In the genomic region with DNA sequence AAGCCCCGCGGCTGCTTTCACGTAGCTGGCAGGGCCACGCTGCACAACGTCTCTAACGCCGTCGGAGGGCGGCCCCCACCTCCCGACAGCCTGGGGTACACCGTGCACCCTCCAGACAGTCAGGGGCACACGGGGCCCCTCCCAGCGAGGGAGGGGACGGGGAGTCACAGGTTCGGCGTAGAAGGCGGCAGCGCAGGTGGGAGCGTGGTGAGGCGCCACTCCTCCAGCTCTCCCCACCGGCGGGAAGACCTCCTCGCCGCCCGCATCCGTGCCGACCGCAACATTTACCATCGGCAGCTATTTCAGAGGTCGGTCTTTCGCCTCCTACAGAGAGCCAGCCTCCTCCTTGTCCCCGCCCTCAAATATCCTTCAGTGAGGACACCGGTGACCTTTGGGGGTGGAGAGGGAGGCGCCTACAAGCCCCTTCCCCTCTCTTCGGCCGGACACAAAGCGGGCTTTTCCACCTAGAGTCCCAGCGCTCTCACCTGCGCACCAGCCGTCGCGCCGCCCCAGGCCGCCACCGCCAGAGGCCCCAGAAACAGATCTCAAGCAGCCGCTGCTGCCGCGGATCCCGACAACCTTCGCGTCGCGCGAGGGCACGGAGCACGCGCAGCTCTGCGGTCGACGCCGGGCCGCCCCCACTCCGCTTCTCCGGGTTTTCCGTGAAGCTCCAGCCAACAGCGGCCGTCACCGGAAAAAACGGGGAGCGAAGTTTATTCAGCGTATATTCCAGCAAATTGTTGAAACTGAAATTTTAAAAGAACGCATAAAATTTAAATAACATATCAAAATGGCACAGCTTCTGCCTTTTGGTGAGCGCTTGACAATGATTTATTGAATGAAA, we compare ENCODE assay signal across 1 cellular context.
TF ChIP-seq lines count a peak whose summit lies in the region.

A gene (minus strand): TSS at position 600 of the 844 bp plus-strand sequence. CDS start 20,708 bp downstream, outside the sequence.

TF ChIP-seq in GM12878, 131 proteins besides CTCF, POLR2A, EP300 and RAD21 (continued from another document and continues in another):
- TF ChIP-seq TCF7 (IDR thresholded peaks at IDR 0.05; ENCODE audit: borderline replicate concordance) (no peak), SMAD1 (IDR thresholded peaks at IDR 0.05; ENCODE audit: low read depth, partially characterized antibody) (no peak), SRF (IDR thresholded peaks at IDR 0.05; ENCODE audit: low read depth in 2 of 2, low read length in 2 of 2) (0 out of 4 replicates have a peak, but pooled peaks of 1 of the 2 experiments have one; percentile 37), EGR1 (IDR thresholded peaks at IDR 0.05; ENCODE audit: borderline replicate concordance in 1 of 2, low read depth in 2 of 2, low read length in 2 of 2) (peak in 1 of 2 experiments; percentile 70; a peak in 2 of 3 replicates), CBX5 (IDR thresholded peaks at IDR 0.05; ENCODE audit: low read depth) (0 out of 2 replicates have a peak, but pooled peaks have one; percentile 7), IKZF1 (conservative IDR thresholded peaks at IDR 0.05) (peak; percentile 91), SPI1 (IDR thresholded peaks at IDR 0.05; ENCODE audit: borderline replicate concordance, insufficient read depth, low read depth, low read length) (no peak), MEF2A (IDR thresholded peaks at IDR 0.05; ENCODE audit: insufficient read depth, low read depth, low read length) (0 out of 2 replicates have a peak, but pooled peaks have one; percentile 25), CBX3 (IDR thresholded peaks at IDR 0.05; ENCODE audit: borderline replicate concordance, low read depth) (no peak), NFIC (IDR thresholded peaks at IDR 0.05; ENCODE audit: low read depth, low read length) (0 out of 2 replicates have a peak, but pooled peaks have one; percentile 0), CHD1 (IDR thresholded peaks at IDR 0.05; ENCODE audit: low read depth, low read length) (no peak), ATF7 (IDR thresholded peaks at IDR 0.05; ENCODE audit: low read depth) (no peak), HDGF (IDR thresholded peaks at IDR 0.05) (no peak), EZH2 (IDR thresholded peaks at IDR 0.05; ENCODE audit: borderline replicate concordance, control insufficient read depth, low read depth, low read length) (no peak), IRF4 (IDR thresholded peaks at IDR 0.05; ENCODE audit: low read depth, low read length) (no peak), DPF2 (IDR thresholded peaks at IDR 0.05) (peak; percentile 50), MYB (IDR thresholded peaks at IDR 0.05; ENCODE audit: borderline replicate concordance, low read depth, low read length) (no peak), TCF12 (IDR thresholded peaks at IDR 0.05; ENCODE audit: low read depth, low read length) (0 out of 2 replicates have a peak, but pooled peaks have one; percentile 5), ETV6 (conservative IDR thresholded peaks at IDR 0.05 in 1 of 2, IDR thresholded peaks at IDR 0.05 in 1 of 2; ENCODE audit: borderline replicate concordance in 1 of 2, low read depth in 1 of 2) (no peak; a peak in 1 of 4 replicates), CHD2 (IDR thresholded peaks at IDR 0.05; ENCODE audit: borderline replicate concordance, low read depth, low read length) (peak; percentile 59), JUND (IDR thresholded peaks at IDR 0.05; ENCODE audit: low read depth, low read length) (no peak), SREBF1 (IDR thresholded peaks at IDR 0.05; ENCODE audit: low read length) (no peak), ZSCAN29 (IDR thresholded peaks at IDR 0.05) (0 out of 2 replicates have a peak, but pooled peaks have one; percentile 41), MTA2 (IDR thresholded peaks at IDR 0.05; ENCODE audit: low read depth) (no peak), ASH2L (IDR thresholded peaks at IDR 0.05; ENCODE audit: borderline replicate concordance, low read depth) (peak; percentile 79; the same call in 1 of the 2 replicates), RB1 (IDR thresholded peaks at IDR 0.05; ENCODE audit: borderline replicate concordance) (no peak; the same call in 1 of the 2 replicates), CREB1 (IDR thresholded peaks at IDR 0.05; ENCODE audit: low read depth) (peak; percentile 68), BHLHE40 (IDR thresholded peaks at IDR 0.05; ENCODE audit: borderline replicate concordance in 1 of 2, low read depth in 2 of 2, low read length in 1 of 2) (peak; percentile 56 to 86; a peak in 3 of 4 replicates), SMC3 (IDR thresholded peaks at IDR 0.05; ENCODE audit: borderline replicate concordance, low read length) (no peak), YY1 (IDR thresholded peaks at IDR 0.05; ENCODE audit: low read depth, low read length) (peak; percentile 72), RELA (IDR thresholded peaks at IDR 0.05; ENCODE audit: borderline replicate concordance, partially characterized antibody) (no peak), POU2F2 (IDR thresholded peaks at IDR 0.05; ENCODE audit: borderline replicate concordance, low read depth, low read length) (peak; percentile 34; the same call in 1 of the 3 replicates), MYC (IDR thresholded peaks at IDR 0.05; ENCODE audit: insufficient read depth, insufficient read length, insufficient replicate concordance, low read length, severe bottlenecking) (no peak), ZBED1 (IDR thresholded peaks at IDR 0.05; ENCODE audit: borderline replicate concordance) (no peak)
- TF ChIP-seq, protein P1, sequence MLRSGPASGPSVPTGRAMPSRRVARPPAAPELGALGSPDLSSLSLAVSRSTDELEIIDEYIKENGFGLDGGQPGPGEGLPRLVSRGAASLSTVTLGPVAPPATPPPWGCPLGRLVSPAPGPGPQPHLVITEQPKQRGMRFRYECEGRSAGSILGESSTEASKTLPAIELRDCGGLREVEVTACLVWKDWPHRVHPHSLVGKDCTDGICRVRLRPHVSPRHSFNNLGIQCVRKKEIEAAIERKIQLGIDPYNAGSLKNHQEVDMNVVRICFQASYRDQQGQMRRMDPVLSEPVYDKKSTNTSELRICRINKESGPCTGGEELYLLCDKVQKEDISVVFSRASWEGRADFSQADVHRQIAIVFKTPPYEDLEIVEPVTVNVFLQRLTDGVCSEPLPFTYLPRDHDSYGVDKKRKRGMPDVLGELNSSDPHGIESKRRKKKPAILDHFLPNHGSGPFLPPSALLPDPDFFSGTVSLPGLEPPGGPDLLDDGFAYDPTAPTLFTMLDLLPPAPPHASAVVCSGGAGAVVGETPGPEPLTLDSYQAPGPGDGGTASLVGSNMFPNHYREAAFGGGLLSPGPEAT (IDR thresholded peaks at IDR 0.05; ENCODE audit: low read depth): peak; percentile 94
- TF ChIP-seq, protein P2, sequence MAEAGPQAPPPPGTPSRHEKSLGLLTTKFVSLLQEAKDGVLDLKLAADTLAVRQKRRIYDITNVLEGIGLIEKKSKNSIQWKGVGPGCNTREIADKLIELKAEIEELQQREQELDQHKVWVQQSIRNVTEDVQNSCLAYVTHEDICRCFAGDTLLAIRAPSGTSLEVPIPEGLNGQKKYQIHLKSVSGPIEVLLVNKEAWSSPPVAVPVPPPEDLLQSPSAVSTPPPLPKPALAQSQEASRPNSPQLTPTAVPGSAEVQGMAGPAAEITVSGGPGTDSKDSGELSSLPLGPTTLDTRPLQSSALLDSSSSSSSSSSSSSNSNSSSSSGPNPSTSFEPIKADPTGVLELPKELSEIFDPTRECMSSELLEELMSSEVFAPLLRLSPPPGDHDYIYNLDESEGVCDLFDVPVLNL (IDR thresholded peaks at IDR 0.05; ENCODE audit: low read depth, low read length): no peak
- TF ChIP-seq, protein P3, sequence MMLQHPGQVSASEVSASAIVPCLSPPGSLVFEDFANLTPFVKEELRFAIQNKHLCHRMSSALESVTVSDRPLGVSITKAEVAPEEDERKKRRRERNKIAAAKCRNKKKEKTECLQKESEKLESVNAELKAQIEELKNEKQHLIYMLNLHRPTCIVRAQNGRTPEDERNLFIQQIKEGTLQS (IDR thresholded peaks at IDR 0.05; ENCODE audit: borderline replicate concordance, extremely low read depth, low read depth, low read length): no peak
- TF ChIP-seq, protein P4, sequence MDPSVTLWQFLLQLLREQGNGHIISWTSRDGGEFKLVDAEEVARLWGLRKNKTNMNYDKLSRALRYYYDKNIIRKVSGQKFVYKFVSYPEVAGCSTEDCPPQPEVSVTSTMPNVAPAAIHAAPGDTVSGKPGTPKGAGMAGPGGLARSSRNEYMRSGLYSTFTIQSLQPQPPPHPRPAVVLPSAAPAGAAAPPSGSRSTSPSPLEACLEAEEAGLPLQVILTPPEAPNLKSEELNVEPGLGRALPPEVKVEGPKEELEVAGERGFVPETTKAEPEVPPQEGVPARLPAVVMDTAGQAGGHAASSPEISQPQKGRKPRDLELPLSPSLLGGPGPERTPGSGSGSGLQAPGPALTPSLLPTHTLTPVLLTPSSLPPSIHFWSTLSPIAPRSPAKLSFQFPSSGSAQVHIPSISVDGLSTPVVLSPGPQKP (IDR thresholded peaks at IDR 0.05; ENCODE audit: low read depth, low read length): no peak
- TF ChIP-seq, protein P5, sequence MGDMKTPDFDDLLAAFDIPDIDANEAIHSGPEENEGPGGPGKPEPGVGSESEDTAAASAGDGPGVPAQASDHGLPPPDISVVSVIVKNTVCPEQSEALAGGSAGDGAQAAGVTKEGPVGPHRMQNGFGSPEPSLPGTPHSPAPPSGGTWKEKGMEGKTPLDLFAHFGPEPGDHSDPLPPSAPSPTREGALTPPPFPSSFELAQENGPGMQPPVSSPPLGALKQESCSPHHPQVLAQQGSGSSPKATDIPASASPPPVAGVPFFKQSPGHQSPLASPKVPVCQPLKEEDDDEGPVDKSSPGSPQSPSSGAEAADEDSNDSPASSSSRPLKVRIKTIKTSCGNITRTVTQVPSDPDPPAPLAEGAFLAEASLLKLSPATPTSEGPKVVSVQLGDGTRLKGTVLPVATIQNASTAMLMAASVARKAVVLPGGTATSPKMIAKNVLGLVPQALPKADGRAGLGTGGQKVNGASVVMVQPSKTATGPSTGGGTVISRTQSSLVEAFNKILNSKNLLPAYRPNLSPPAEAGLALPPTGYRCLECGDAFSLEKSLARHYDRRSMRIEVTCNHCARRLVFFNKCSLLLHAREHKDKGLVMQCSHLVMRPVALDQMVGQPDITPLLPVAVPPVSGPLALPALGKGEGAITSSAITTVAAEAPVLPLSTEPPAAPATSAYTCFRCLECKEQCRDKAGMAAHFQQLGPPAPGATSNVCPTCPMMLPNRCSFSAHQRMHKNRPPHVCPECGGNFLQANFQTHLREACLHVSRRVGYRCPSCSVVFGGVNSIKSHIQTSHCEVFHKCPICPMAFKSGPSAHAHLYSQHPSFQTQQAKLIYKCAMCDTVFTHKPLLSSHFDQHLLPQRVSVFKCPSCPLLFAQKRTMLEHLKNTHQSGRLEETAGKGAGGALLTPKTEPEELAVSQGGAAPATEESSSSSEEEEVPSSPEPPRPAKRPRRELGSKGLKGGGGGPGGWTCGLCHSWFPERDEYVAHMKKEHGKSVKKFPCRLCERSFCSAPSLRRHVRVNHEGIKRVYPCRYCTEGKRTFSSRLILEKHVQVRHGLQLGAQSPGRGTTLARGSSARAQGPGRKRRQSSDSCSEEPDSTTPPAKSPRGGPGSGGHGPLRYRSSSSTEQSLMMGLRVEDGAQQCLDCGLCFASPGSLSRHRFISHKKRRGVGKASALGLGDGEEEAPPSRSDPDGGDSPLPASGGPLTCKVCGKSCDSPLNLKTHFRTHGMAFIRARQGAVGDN (IDR thresholded peaks at IDR 0.05): peak; percentile 98
- TF ChIP-seq, protein P6, sequence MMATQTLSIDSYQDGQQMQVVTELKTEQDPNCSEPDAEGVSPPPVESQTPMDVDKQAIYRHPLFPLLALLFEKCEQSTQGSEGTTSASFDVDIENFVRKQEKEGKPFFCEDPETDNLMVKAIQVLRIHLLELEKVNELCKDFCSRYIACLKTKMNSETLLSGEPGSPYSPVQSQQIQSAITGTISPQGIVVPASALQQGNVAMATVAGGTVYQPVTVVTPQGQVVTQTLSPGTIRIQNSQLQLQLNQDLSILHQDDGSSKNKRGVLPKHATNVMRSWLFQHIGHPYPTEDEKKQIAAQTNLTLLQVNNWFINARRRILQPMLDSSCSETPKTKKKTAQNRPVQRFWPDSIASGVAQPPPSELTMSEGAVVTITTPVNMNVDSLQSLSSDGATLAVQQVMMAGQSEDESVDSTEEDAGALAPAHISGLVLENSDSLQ (IDR thresholded peaks at IDR 0.05): no peak
- TF ChIP-seq, protein P7, sequence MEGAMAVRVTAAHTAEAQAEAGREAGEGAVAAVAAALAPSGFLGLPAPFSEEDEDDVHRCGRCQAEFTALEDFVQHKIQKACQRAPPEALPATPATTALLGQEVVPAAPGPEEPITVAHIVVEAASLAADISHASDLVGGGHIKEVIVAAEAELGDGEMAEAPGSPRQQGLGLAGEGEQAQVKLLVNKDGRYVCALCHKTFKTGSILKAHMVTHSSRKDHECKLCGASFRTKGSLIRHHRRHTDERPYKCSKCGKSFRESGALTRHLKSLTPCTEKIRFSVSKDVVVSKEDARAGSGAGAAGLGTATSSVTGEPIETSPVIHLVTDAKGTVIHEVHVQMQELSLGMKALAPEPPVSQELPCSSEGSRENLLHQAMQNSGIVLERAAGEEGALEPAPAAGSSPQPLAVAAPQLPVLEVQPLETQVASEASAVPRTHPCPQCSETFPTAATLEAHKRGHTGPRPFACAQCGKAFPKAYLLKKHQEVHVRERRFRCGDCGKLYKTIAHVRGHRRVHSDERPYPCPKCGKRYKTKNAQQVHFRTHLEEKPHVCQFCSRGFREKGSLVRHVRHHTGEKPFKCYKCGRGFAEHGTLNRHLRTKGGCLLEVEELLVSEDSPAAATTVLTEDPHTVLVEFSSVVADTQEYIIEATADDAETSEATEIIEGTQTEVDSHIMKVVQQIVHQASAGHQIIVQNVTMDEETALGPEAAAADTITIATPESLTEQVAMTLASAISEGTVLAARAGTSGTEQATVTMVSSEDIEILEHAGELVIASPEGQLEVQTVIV (IDR thresholded peaks at IDR 0.05; ENCODE audit: borderline replicate concordance, partially characterized antibody): no peak
- TF ChIP-seq, protein P8, sequence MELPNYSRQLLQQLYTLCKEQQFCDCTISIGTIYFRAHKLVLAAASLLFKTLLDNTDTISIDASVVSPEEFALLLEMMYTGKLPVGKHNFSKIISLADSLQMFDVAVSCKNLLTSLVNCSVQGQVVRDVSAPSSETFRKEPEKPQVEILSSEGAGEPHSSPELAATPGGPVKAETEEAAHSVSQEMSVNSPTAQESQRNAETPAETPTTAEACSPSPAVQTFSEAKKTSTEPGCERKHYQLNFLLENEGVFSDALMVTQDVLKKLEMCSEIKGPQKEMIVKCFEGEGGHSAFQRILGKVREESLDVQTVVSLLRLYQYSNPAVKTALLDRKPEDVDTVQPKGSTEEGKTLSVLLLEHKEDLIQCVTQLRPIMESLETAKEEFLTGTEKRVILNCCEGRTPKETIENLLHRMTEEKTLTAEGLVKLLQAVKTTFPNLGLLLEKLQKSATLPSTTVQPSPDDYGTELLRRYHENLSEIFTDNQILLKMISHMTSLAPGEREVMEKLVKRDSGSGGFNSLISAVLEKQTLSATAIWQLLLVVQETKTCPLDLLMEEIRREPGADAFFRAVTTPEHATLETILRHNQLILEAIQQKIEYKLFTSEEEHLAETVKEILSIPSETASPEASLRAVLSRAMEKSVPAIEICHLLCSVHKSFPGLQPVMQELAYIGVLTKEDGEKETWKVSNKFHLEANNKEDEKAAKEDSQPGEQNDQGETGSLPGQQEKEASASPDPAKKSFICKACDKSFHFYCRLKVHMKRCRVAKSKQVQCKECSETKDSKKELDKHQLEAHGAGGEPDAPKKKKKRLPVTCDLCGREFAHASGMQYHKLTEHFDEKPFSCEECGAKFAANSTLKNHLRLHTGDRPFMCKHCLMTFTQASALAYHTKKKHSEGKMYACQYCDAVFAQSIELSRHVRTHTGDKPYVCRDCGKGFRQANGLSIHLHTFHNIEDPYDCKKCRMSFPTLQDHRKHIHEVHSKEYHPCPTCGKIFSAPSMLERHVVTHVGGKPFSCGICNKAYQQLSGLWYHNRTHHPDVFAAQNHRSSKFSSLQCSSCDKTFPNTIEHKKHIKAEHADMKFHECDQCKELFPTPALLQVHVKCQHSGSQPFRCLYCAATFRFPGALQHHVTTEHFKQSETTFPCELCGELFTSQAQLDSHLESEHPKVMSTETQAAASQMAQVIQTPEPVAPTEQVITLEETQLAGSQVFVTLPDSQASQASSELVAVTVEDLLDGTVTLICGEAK (IDR thresholded peaks at IDR 0.05; ENCODE audit: borderline replicate concordance): peak; percentile 71; the same call in 1 of the 2 replicates
